Comparison of ENCODE assay signal across 22 cellular contexts in genomic region chr5:173882632-173883031, GRCh38. TPM values are rescaled to one million over a fixed set of nuclear protein-coding genes. Genes with fewer than 3 reads are reported as not detected.
DNase-seq lines count a peak whose midpoint lies in the region; ATAC-seq and TF ChIP-seq lines count a peak whose summit lies in the region.
"Had no signal": no experiment of that assay in that cellular context is flagged by ENCODE, and none has a peak within 500 bp of the region (broad histone marks: within the 10 kb centered on the region; RNA-seq: fewer than 3 reads in every experiment).

No MANE protein-coding gene starts in this region.

- H3K9me3 Mint-ChIP-seq in activated naive CD4-positive, alpha-beta T cell treated with anti-CD3 and anti-CD28 coated beads, Interleukin-2, amount 10 ng/mL, durations not matched to agents 7 days and 5 days, result peaks cover 16% of the 10 kb centered on the region
- H3K9me3 Mint-ChIP-seq: stimulated activated memory B cell treated with anti-CD40 and anti-IgM and Interleukin-4, amounts not matched to agents 10 μg/mL and 1 μg/mL and 100 μg/mL, for 72 hours had no signal

- ATAC-seq in HG02571 (IDR thresholded peaks at IDR 0.05; ENCODE audit: unreplicated experiment) (no peak), HG03460 (IDR thresholded peaks at IDR 0.05; ENCODE audit: unreplicated experiment) (no peak)
- ATAC-seq: stimulated activated memory B cell treated with anti-CD40 and anti-IgM and Interleukin-4, amounts not matched to agents 10 μg/mL and 1 μg/mL and 100 μg/mL, for 72 hours; T-cell had no signal

- CTCF ChIA-PET in RWPE1 (lab: Yijun Ruan, JAX), result no interaction called here
- CTCF ChIA-PET in activated naive CD4-positive, alpha-beta T cell treated with anti-CD3 and anti-CD28 coated beads, Interleukin-2, amount 10 ng/mL, durations not matched to agents 7 days and 5 days (lab: Charles Lee), result no interaction called here

- H3K36me3 Mint-ChIP-seq in activated naive CD4-positive, alpha-beta T cell treated with anti-CD3 and anti-CD28 coated beads, Interleukin-2, amount 10 ng/mL, durations not matched to agents 7 days and 5 days, result peaks cover 16% of the 10 kb centered on the region
- H3K36me3 Mint-ChIP-seq: stimulated activated memory B cell treated with anti-CD40 and anti-IgM and Interleukin-4, amounts not matched to agents 10 μg/mL and 1 μg/mL and 100 μg/mL, for 72 hours had no signal

- H3K4me3 Mint-ChIP-seq in activated naive CD4-positive, alpha-beta T cell treated with anti-CD3 and anti-CD28 coated beads, Interleukin-2, amount 10 ng/mL, durations not matched to agents 7 days and 5 days, result no peak overlapping the region
- H3K4me3 Mint-ChIP-seq: activated naive CD8-positive, alpha-beta T cell treated with anti-CD3 and anti-CD28 coated beads, Interleukin-2, amount 10 ng/mL, durations not matched to agents 7 days and 5 days; activated T-helper 1 cell treated with anti-CD3 and anti-CD28 coated beads, Interleukin-12 subunit alpha, Interleukin-12 subunit beta, Interleukin-2, Interleukin-4 antibody, amounts not matched to agents 30 ng/mL and 10 ng/mL and 1 ng/mL, durations not matched to agents 14 hours and 24 hours and 36 hours; memory B cell; stimulated activated memory B cell treated with anti-CD40 and anti-IgM and Interleukin-4, amounts not matched to agents 10 μg/mL and 1 μg/mL and 100 μg/mL, for 72 hours; T-cell had no signal

- H3K27me3 Mint-ChIP-seq in activated naive CD4-positive, alpha-beta T cell treated with anti-CD3 and anti-CD28 coated beads, Interleukin-2, amount 10 ng/mL, durations not matched to agents 7 days and 5 days, result no peaks in the 10 kb centered on the region
- H3K27me3 Mint-ChIP-seq: activated naive CD8-positive, alpha-beta T cell treated with anti-CD3 and anti-CD28 coated beads, Interleukin-2, amount 10 ng/mL, durations not matched to agents 7 days and 5 days; memory B cell; stimulated activated memory B cell treated with anti-CD40 and anti-IgM and Interleukin-4, amounts not matched to agents 10 μg/mL and 1 μg/mL and 100 μg/mL, for 72 hours; T-cell had no signal

- POLR2A ChIA-PET in RWPE1 (lab: Yijun Ruan, JAX; ENCODE audit: low non-redundant PET), result no interaction called here

- DNase-seq in Daoy (ENCODE audit: low read depth) (peak; percentile 25), HS-5 (ENCODE audit: low read depth) (peak; percentile 49), RWPE1 (ENCODE audit: low spot score) (peak; percentile 39), epithelial cell of prostate (ENCODE audit: low read depth, low spot score) (no peak), hepatic stellate cell (ENCODE audit: low spot score) (no peak)
- DNase-seq in activated naive CD4-positive, alpha-beta T cell treated with anti-CD3 and anti-CD28 coated beads, Interleukin-2, amount 10 ng/mL, durations not matched to agents 7 days and 5 days, result no peak
- DNase-seq: activated CD4-positive, alpha-beta T cell treated with anti-CD3 and anti-CD28 coated beads for 4 hours; activated naive CD8-positive, alpha-beta T cell treated with anti-CD3 and anti-CD28 coated beads, Interleukin-2, amount 10 ng/mL, durations not matched to agents 7 days and 5 days; effector CD8-positive, alpha-beta T cell; MG63; NCI-H1694 treated with DMSO at 0.1 percent for 48 hours; NCI-H2171 treated with DMSO at 0.1 percent for 48 hours; NCI-H526 treated with DMSO at 0.1 percent for 48 hours; occipital lobe; stimulated activated CD4-positive, alpha-beta T cell treated with anti-CD3 and anti-CD28 coated beads, Interleukin-1b, Interleukin-23, amount 100 ng/mL, for 48 hours; T-cell had no signal

- no peak overlapping the region for H3K27ac ChIP-seq in RWPE1
- H3K27ac ChIP-seq in epithelial cell of prostate, result peak overlapping the region; percentile 80
- H3K27ac ChIP-seq: C4-2B had no signal

- H3K4me1 Mint-ChIP-seq in activated naive CD4-positive, alpha-beta T cell treated with anti-CD3 and anti-CD28 coated beads, Interleukin-2, amount 10 ng/mL, durations not matched to agents 7 days and 5 days, result peaks cover 45% of the 10 kb centered on the region

- no peak for TF ChIP-seq CTCF in RWPE1 (conservative IDR thresholded peaks at IDR 0.05; ENCODE audit: low read depth)

- no peak overlapping the region for H3K27ac Mint-ChIP-seq in activated naive CD4-positive, alpha-beta T cell treated with anti-CD3 and anti-CD28 coated beads, Interleukin-2, amount 10 ng/mL, durations not matched to agents 7 days and 5 days
- H3K27ac Mint-ChIP-seq: activated T-helper 1 cell treated with anti-CD3 and anti-CD28 coated beads, Interleukin-12 subunit alpha, Interleukin-12 subunit beta, Interleukin-2, Interleukin-4 antibody, amounts not matched to agents 30 ng/mL and 10 ng/mL and 1 ng/mL, durations not matched to agents 14 hours and 24 hours and 36 hours; memory B cell; stimulated activated memory B cell treated with anti-CD40 and anti-IgM and Interleukin-4, amounts not matched to agents 10 μg/mL and 1 μg/mL and 100 μg/mL, for 72 hours had no signal

RNA-seq across cellular contexts. Expression of gene CPEB4, which starts 5.5 kb away (rescaled TPM):
- total RNA-seq in Daoy (2014; rRNA removed; shearing (Covaris generic)), result 14.5 and 21.4 TPM in 2 replicates

Comparison
In these comparisons a context has a peak if more than half of its experiments do, and no peak if none do; other contexts are left out.
1. DNase-seq: peak in Daoy (single experiment), HS-5 (single experiment) and RWPE1 (single experiment); none in epithelial cell of prostate (single experiment), hepatic stellate cell (single experiment) and activated naive CD4-positive, alpha-beta T cell treated with anti-CD3 and anti-CD28 coated beads, Interleukin-2, amount 10 ng/mL, durations not matched to agents 7 days and 5 days (single experiment).